In genomic region chr3:50358927-50359759, GRCh38 we compare ENCODE assay signal across 8 cellular contexts. TPM values are rescaled to one million over a fixed set of nuclear protein-coding genes. Genes with fewer than 3 reads are reported as not detected.
DNase-seq lines count a peak whose midpoint lies in the region; ATAC-seq, FAIRE-seq and TF ChIP-seq lines count a peak whose summit lies in the region.

TSS of gene TMEM115 (minus strand) at chr3:50359521. CDS start at chr3:50359063, 458 bp downstream.

- H4K12ac ChIP-seq in trophoblast cell (ENCODE audit: low read depth, low read length): peak within 1 kb of the TSS; percentile 93

- no peak within 1 kb of the TSS for H2BK12ac ChIP-seq in trophoblast cell (ENCODE audit: low read length)

- no peak for TF ChIP-seq CTCF in adrenal gland (IDR thresholded peaks at IDR 0.05)
- no peak for TF ChIP-seq CTCF in transverse colon (IDR thresholded peaks at IDR 0.05)

- H3K27ac ChIP-seq in adrenal gland (peak within 1 kb of the TSS in 4 of 5 donors; percentile 68 to 91 (median 88)), trophoblast cell (ENCODE audit: low read depth, low read length) (no peak within 1 kb of the TSS), transverse colon (peak within 1 kb of the TSS; percentile 90 to 96 (median 90))

- H3K36me3 ChIP-seq in adrenal gland (replicated peaks in 1 of 2) (peaks cover 0 to 15% of the 10 kb centered on the region in 2 donors), trophoblast cell (ENCODE audit: control insufficient read depth in 1 of 2, insufficient read depth in 2 of 2, low read length in 2 of 2) (peaks cover 27 to 34% of the 10 kb centered on the region in 2 experiments), transverse colon (peaks cover 0 to 13% (median 6%) of the 10 kb centered on the region in 4 donors)

- peaks cover 15% of the 10 kb centered on the region for H3K79me2 ChIP-seq in trophoblast cell (ENCODE audit: control insufficient read depth, insufficient read depth, low read length, poor library complexity)

- H4K8ac ChIP-seq in trophoblast cell (ENCODE audit: low read depth, low read length): peak within 1 kb of the TSS; percentile 98

- peak within 1 kb of the TSS; percentile 91 for H4K91ac ChIP-seq in trophoblast cell (ENCODE audit: low read depth, low read length)

- peak; percentile 73; the same call in 1 of the 2 replicates for TF ChIP-seq POLR2A in GM12892 (IDR thresholded peaks at IDR 0.05; ENCODE audit: low read depth, low read length)
- TF ChIP-seq POLR2A in adrenal gland (IDR thresholded peaks at IDR 0.05): peak; percentile 47 to 73
- peak; percentile 82 for TF ChIP-seq POLR2A in transverse colon (IDR thresholded peaks at IDR 0.05)

- peak within 1 kb of the TSS; percentile 73 for H3K4ac ChIP-seq in trophoblast cell (ENCODE audit: low read depth, low read length)

- peak within 1 kb of the TSS; percentile 92 for H3K9ac ChIP-seq in trophoblast cell (ENCODE audit: low read length)

- peaks cover 4% of the 10 kb centered on the region for H3K79me1 ChIP-seq in trophoblast cell (ENCODE audit: low read length)

- H2BK120ac ChIP-seq in trophoblast cell (ENCODE audit: insufficient read depth, low read length, poor library complexity): peak within 1 kb of the TSS; percentile 81

- intact Hi-C loops in adrenal gland (cut with DNase I) (no loop called here), cardiac septum (cut with DNase I) (loop anchor here (1.0 kb wide), 1 partner anchor 8 kb away; no protein-coding TSS in a partner anchor), transverse colon (cut with DNase I; ENCODE audit: low total_unique reads) (no loop called here)

- H3K4me3 ChIP-seq in adrenal gland (peak within 1 kb of the TSS; percentile 31 to 85 (median 75)), trophoblast cell (ENCODE audit: low read depth, low read length) (peak within 1 kb of the TSS; percentile 94), transverse colon (peak within 1 kb of the TSS; percentile 75 to 91 (median 87))

- peak; percentile 99 for ATAC-seq in HG02852 (IDR thresholded peaks at IDR 0.05; ENCODE audit: unreplicated experiment)

- TF ChIP-seq EP300 in transverse colon (IDR thresholded peaks at IDR 0.05; ENCODE audit: low read depth): no peak

- H2AK5ac ChIP-seq in trophoblast cell (ENCODE audit: low read length): peak within 1 kb of the TSS; percentile 85

- peak; percentile 99 for FAIRE-seq in GM12892 (lab: Jason Lieb, UNC)

- H2AFZ ChIP-seq in trophoblast cell (ENCODE audit: insufficient read depth, low read length, poor library complexity): peak within 1 kb of the TSS; percentile 87

- no peak within 1 kb of the TSS for H3K23ac ChIP-seq in trophoblast cell (ENCODE audit: low read length)

- 0 to 1% (median 0%) methylated on average over 6 to 62 of the region's 62 CpGs for WGBS in adrenal gland, 4 donors
- no CpG with 5 or more reads among the region's 62 CpGs for WGBS in trophoblast cell (ENCODE audit: extremely low coverage, insufficient coverage, insufficient read length)
- 0 to 3% methylated on average over 2 to 44 of the region's 62 CpGs for WGBS in transverse colon (ENCODE audit: low coverage in 1 of 2), 2 donors

- peak within 1 kb of the TSS; percentile 94 for H3K18ac ChIP-seq in trophoblast cell (ENCODE audit: low read length)

- H3K27me3 ChIP-seq in adrenal gland (no peaks in the 10 kb centered on the region), trophoblast cell (ENCODE audit: insufficient read depth, low read length) (no peaks in the 10 kb centered on the region), transverse colon (no peaks in the 10 kb centered on the region)

- H3K14ac ChIP-seq in trophoblast cell (ENCODE audit: low read length): peak within 1 kb of the TSS; percentile 95

- peak within 1 kb of the TSS; percentile 39 for H2BK5ac ChIP-seq in trophoblast cell (ENCODE audit: low read depth, low read length, poor library complexity)

- H3K4me1 ChIP-seq in adrenal gland (replicated peaks in 1 of 2) (peaks cover 32 to 40% of the 10 kb centered on the region in 2 donors), trophoblast cell (ENCODE audit: control insufficient read depth in 1 of 2, insufficient read depth in 2 of 2, low read length in 2 of 2) (peaks cover 19 to 33% of the 10 kb centered on the region in 2 experiments), transverse colon (peaks cover 29 to 37% (median 36%) of the 10 kb centered on the region in 4 donors)

- in situ Hi-C loops in transverse colon (cut with MboI; ENCODE audit: low pct_ligation_motif_present in 1 of 4, low pct_unique_long_range_greater_than_20kb in 1 of 4, low sequenced_read_pairs in 3 of 4): loop anchor here in 1 of 4 donors (25.0 kb wide), 1 partner anchor 203 kb away; the partner anchor contains the start of genes C3orf18 and HEMK1

- peak within 1 kb of the TSS; percentile 88 for H3K4me2 ChIP-seq in trophoblast cell (ENCODE audit: low read length)

- H3K9me3 ChIP-seq in adrenal gland (replicated peaks in 1 of 3): no peaks in the 10 kb centered on the region
- no peaks in the 10 kb centered on the region for H3K9me3 ChIP-seq in trophoblast cell (ENCODE audit: insufficient read depth, low read depth, low read length)
- no peaks in the 10 kb centered on the region for H3K9me3 ChIP-seq in transverse colon

- DNase-seq in GM12892 (ENCODE audit: insufficient read length): peak; percentile 99
- peak; percentile 96 for DNase-seq in NCI-H146 (lab: John Stamatoyannopoulos, UW)
- peak; percentile 90 to 97 (median 96) for DNase-seq in T-helper 1 cell
- DNase-seq in adrenal gland: peak; percentile 97 to 99 (median 98)
- peak; percentile 99 for DNase-seq in cardiac septum (ENCODE audit: low spot score)
- peak; percentile 94 to 96 for DNase-seq in trophoblast cell
- peak; percentile 97 for DNase-seq in transverse colon

RNA-seq across cellular contexts. Expression of gene TMEM115, which starts in this region (rescaled TPM):
- polyA plus RNA-seq in GM12892 (2012; ENCODE audit: missing spikeins): 4.3 TPM
- 10 to 100 TPM; 48.9 to 88.5 (median 61.8) TPM for total RNA-seq in adrenal gland
- polyA plus RNA-seq in adrenal gland: 10 to 100 TPM; 23.6 to 36.6 (median 34.5) TPM
- total RNA-seq in cardiac septum: 26.6 TPM
- 43.3 and 44.6 TPM in 2 replicates for polyA plus RNA-seq in trophoblast cell (2013)
- total RNA-seq in transverse colon: 100 to 1,000 TPM in 1 of 4 donors, 10 to 100 TPM in 3; 71.8 to 103 (median 81.9) TPM
